1 cellular context compared by ENCODE assay signal in genomic region chr11:35146711-35147110, GRCh38.
TF ChIP-seq lines count a peak whose summit lies in the region.

No MANE protein-coding gene starts in this region.

TF ChIP-seq in HepG2, 621 proteins besides CTCF, POLR2A, EP300 and RAD21:
- TF ChIP-seq ATF7 (IDR thresholded peaks at IDR 0.05) (0 out of 2 replicates have a peak, but pooled peaks have one; percentile 25), ATF7 (CRISPR knock-in tag; IDR thresholded peaks at IDR 0.05) (no peak), ZMAT5 (CRISPR knock-in tag; IDR thresholded peaks at IDR 0.05; ENCODE audit: borderline replicate concordance, low read depth) (no peak)
